1 cellular context compared by ENCODE assay signal in the genomic region with DNA sequence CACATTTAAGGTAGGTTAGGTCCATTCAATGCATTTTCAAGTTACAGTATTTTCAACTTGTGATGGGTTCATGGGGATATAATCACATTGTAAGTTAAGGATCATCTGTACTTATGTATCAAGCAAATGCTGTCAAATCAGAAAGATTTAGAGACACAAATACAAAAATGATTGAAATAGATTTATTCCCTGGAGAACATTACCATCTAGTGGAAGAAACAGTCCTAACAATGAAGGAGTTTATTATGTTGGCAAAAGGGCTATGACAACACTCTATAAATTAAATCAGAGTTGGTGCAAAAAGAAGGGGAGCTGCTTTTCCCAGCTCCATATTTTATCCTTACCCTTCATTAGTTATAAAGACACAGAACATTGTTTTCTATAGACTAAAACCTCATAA.
TF ChIP-seq lines count a peak whose summit lies in the region.

No MANE protein-coding gene starts in this region.

TF ChIP-seq in HCT116, 20 proteins besides CTCF, POLR2A, EP300 and RAD21 (continued from another document):
- TF ChIP-seq, protein P1, sequence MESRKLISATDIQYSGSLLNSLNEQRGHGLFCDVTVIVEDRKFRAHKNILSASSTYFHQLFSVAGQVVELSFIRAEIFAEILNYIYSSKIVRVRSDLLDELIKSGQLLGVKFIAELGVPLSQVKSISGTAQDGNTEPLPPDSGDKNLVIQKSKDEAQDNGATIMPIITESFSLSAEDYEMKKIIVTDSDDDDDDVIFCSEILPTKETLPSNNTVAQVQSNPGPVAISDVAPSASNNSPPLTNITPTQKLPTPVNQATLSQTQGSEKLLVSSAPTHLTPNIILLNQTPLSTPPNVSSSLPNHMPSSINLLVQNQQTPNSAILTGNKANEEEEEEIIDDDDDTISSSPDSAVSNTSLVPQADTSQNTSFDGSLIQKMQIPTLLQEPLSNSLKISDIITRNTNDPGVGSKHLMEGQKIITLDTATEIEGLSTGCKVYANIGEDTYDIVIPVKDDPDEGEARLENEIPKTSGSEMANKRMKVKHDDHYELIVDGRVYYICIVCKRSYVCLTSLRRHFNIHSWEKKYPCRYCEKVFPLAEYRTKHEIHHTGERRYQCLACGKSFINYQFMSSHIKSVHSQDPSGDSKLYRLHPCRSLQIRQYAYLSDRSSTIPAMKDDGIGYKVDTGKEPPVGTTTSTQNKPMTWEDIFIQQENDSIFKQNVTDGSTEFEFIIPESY (IDR thresholded peaks at IDR 0.05; ENCODE audit: extremely low read depth, insufficient replicate concordance, low read length): no peak
- TF ChIP-seq YY1 (IDR thresholded peaks at IDR 0.05; ENCODE audit: extremely low read depth, insufficient replicate concordance, low read depth, low read length) (no peak), POLR2AphosphoS5 (IDR thresholded peaks at IDR 0.05; ENCODE audit: low read depth, low read length) (no peak), EGR1 (IDR thresholded peaks at IDR 0.05; ENCODE audit: low read depth) (no peak), JUND (IDR thresholded peaks at IDR 0.05) (no peak), SIN3A (IDR thresholded peaks at IDR 0.05; ENCODE audit: low read depth) (no peak), CBX3 (IDR thresholded peaks at IDR 0.05; ENCODE audit: low read depth) (no peak), ELF1 (IDR thresholded peaks at IDR 0.05; ENCODE audit: borderline replicate concordance, low read depth) (no peak)
